In genomic region chr6:26520088-26520839, GRCh38 we compare ENCODE assay signal across 1 cellular context.
TF ChIP-seq lines count a peak whose summit lies in the region.

No MANE protein-coding gene starts in this region.

TF ChIP-seq in K562, 482 proteins besides CTCF, POLR2A, EP300 and RAD21 (continued from another document and continues in another):
- no peak for TF ChIP-seq STAT6 (CRISPR knock-in tag; IDR thresholded peaks at IDR 0.05)
- peak; percentile 89 for TF ChIP-seq USF1 (CRISPR knock-in tag; IDR thresholded peaks at IDR 0.05)
- peak; percentile 46; the same call in 1 of the 2 replicates for TF ChIP-seq FOXJ2 (tag; IDR thresholded peaks at IDR 0.05)
- 0 out of 2 replicates have a peak, but pooled peaks have one; percentile 30 for TF ChIP-seq ZNF561 (CRISPR knock-in tag; conservative IDR thresholded peaks at IDR 0.05)
- TF ChIP-seq KDM1A (IDR thresholded peaks at IDR 0.05) = no peak
- TF ChIP-seq SMAD2 (IDR thresholded peaks at IDR 0.05; ENCODE audit: low read depth, low read length) = no peak
- TF ChIP-seq TSC22D4 (tag; IDR thresholded peaks at IDR 0.05) = no peak
- TF ChIP-seq HMGXB4 (CRISPR knock-in tag; IDR thresholded peaks at IDR 0.05) = peak; percentile 28; the same call in 1 of the 2 replicates
- peak; percentile 88 for TF ChIP-seq ZNF41 (CRISPR knock-in tag; conservative IDR thresholded peaks at IDR 0.05)
- 0 out of 2 replicates have a peak, but pooled peaks have one; percentile 61 for TF ChIP-seq ZNF140 (CRISPR knock-in tag; IDR thresholded peaks at IDR 0.05)
- TF ChIP-seq SAP30 (IDR thresholded peaks at IDR 0.05; ENCODE audit: borderline replicate concordance, insufficient read depth, low read depth, low read length, poor library complexity, severe bottlenecking) = peak; percentile 68
- TF ChIP-seq SMAD4 (CRISPR knock-in tag; conservative IDR thresholded peaks at IDR 0.05) = peak; percentile 97
- TF ChIP-seq UBTF (IDR thresholded peaks at IDR 0.05; ENCODE audit: borderline replicate concordance in 1 of 2, low read depth in 2 of 2, low read length in 2 of 2) = 0 out of 4 replicates have a peak, but pooled peaks of 1 of the 2 experiments have one; percentile 26
- peak; percentile 68; the same call in 1 of the 2 replicates for TF ChIP-seq NBN (IDR thresholded peaks at IDR 0.05; ENCODE audit: low read depth)
- TF ChIP-seq TCF15 (CRISPR knock-in tag; IDR thresholded peaks at IDR 0.05) = peak; percentile 95
- TF ChIP-seq ELF1 (tag; IDR thresholded peaks at IDR 0.05) = no peak; the same call in 1 of the 2 replicates
- TF ChIP-seq ZBTB33 (CRISPR knock-in tag; IDR thresholded peaks at IDR 0.05) = peak; percentile 85
- TF ChIP-seq ZFPM2 (CRISPR knock-in tag; IDR thresholded peaks at IDR 0.05) = 0 out of 2 replicates have a peak, but pooled peaks have one; percentile 63
- TF ChIP-seq PKNOX1 (IDR thresholded peaks at IDR 0.05) = 0 out of 2 replicates have a peak, but pooled peaks have one; percentile 18
- peak; percentile 49; the same call in 1 of the 2 replicates for TF ChIP-seq BHLHE40 (IDR thresholded peaks at IDR 0.05; ENCODE audit: low read length)
- TF ChIP-seq PYGO2 (tag; IDR thresholded peaks at IDR 0.05) = peak; percentile 82
- no peak for TF ChIP-seq KAT2B (IDR thresholded peaks at IDR 0.05; ENCODE audit: low read depth, low read length)
- TF ChIP-seq ZNF639 (CRISPR knock-in tag; conservative IDR thresholded peaks at IDR 0.05 in 1 of 2, IDR thresholded peaks at IDR 0.05 in 1 of 2) = peak in 1 of 2 experiments; percentile 93; a peak in 2 of 4 replicates
- no peak for TF ChIP-seq ZNF124 (CRISPR knock-in tag; IDR thresholded peaks at IDR 0.05)
- TF ChIP-seq ZNF212 (CRISPR knock-in tag; IDR thresholded peaks at IDR 0.05) = peak; percentile 63; the same call in 1 of the 2 replicates
- TF ChIP-seq ZBED1 (IDR thresholded peaks at IDR 0.05) = no peak
- TF ChIP-seq SMC3 (conservative IDR thresholded peaks at IDR 0.05; ENCODE audit: insufficient read depth, low read depth, low read length) = no peak
- TF ChIP-seq ZNF224 (CRISPR knock-in tag; IDR thresholded peaks at IDR 0.05) = no peak
- TF ChIP-seq TFAM (CRISPR knock-in tag; conservative IDR thresholded peaks at IDR 0.05) = no peak
- no peak for TF ChIP-seq ELK1 (CRISPR knock-in tag; IDR thresholded peaks at IDR 0.05)
- TF ChIP-seq HDGF (IDR thresholded peaks at IDR 0.05) = no peak
- TF ChIP-seq FOXA1 (IDR thresholded peaks at IDR 0.05; ENCODE audit: borderline replicate concordance) = no peak
- peak in 1 of 3 experiments; percentile 67 for TF ChIP-seq YY1 (IDR thresholded peaks at IDR 0.05; ENCODE audit: borderline replicate concordance in 1 of 3, control insufficient read depth in 1 of 3, extremely low read depth in 1 of 3, insufficient read depth in 3 of 3, insufficient read length in 1 of 3, insufficient replicate concordance in 2 of 3, low read depth in 1 of 3, low read length in 2 of 3)
- TF ChIP-seq ZKSCAN8 (CRISPR knock-in tag; IDR thresholded peaks at IDR 0.05) = peak; percentile 88
- TF ChIP-seq ZHX1 (conservative IDR thresholded peaks at IDR 0.05; ENCODE audit: low read length) = no peak
- no peak for TF ChIP-seq ATF7 (IDR thresholded peaks at IDR 0.05)
- TF ChIP-seq DPF2 (IDR thresholded peaks at IDR 0.05) = peak; percentile 67
- TF ChIP-seq CHD4 (IDR thresholded peaks at IDR 0.05; ENCODE audit: insufficient read depth, insufficient replicate concordance, low read depth, low read length, poor library complexity, severe bottlenecking) = no peak
- TF ChIP-seq ZNF511 (CRISPR knock-in tag; IDR thresholded peaks at IDR 0.05) = peak; percentile 90
- no peak for TF ChIP-seq ZNF785 (CRISPR knock-in tag; IDR thresholded peaks at IDR 0.05)
- 0 out of 2 replicates have a peak, but pooled peaks have one; percentile 26 for TF ChIP-seq ZSCAN32 (CRISPR knock-in tag; IDR thresholded peaks at IDR 0.05)
- TF ChIP-seq ESRRA (IDR thresholded peaks at IDR 0.05; ENCODE audit: borderline replicate concordance, low read depth) = no peak; the same call in 1 of the 2 replicates
- TF ChIP-seq ILF3 (IDR thresholded peaks at IDR 0.05; ENCODE audit: borderline replicate concordance) = no peak
- TF ChIP-seq PHF21A (IDR thresholded peaks at IDR 0.05; ENCODE audit: borderline replicate concordance, low read depth) = peak; percentile 57; the same call in 1 of the 2 replicates
- TF ChIP-seq BRD9 (IDR thresholded peaks at IDR 0.05; ENCODE audit: low read depth, partially characterized antibody) = peak; percentile 56
- TF ChIP-seq ZNF121 (CRISPR knock-in tag; conservative IDR thresholded peaks at IDR 0.05) = no peak
- TF ChIP-seq EGR1 (conservative IDR thresholded peaks at IDR 0.05) = peak; percentile 71; the same call in 1 of the 2 replicates
- no peak for TF ChIP-seq ZBTB7A (IDR thresholded peaks at IDR 0.05; ENCODE audit: borderline replicate concordance, control insufficient read depth, low read depth, low read length)
- TF ChIP-seq SUPT5H (IDR thresholded peaks at IDR 0.05) = peak; percentile 67
- peak; percentile 85 for TF ChIP-seq ZNF133 (CRISPR knock-in tag; IDR thresholded peaks at IDR 0.05)
